ENCODE assay signal across 16 cellular contexts in the genomic region with DNA sequence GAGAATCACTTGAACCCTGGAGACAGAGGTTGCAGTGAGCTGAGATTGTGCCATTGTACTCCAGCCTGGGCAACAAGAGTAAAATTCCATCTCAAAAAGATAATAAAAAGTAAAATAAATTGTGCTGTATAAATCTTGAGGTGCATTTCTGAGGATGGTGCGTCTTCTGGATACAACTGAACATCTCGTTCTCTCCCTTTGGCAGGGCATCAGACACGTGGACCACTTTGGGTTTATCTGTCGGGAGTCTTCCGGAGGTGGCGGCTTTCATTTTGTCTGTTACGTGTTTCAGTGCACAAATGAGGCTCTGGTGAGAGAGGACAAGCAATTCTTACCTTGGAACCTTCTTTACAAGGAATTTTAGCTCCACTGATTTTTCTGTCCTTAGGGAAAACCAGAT.
DNase-seq lines count a peak whose midpoint lies in the region; ATAC-seq and TF ChIP-seq lines count a peak whose summit lies in the region.
"Had no signal": no experiment of that assay in that cellular context is flagged by ENCODE, and none has a peak within 500 bp of the region (broad histone marks: within the 10 kb centered on the region; RNA-seq: fewer than 3 reads in every experiment).

No MANE protein-coding gene starts in this region.

- intact Hi-C loops in testis (cut with DNase I; ENCODE audit: low total_unique reads), result no loop called here

- no peak for TF ChIP-seq CTCF in testis (IDR thresholded peaks at IDR 0.05)

- no peaks in the 10 kb centered on the region for H3K27me3 ChIP-seq in rectal smooth muscle tissue (ENCODE audit: control insufficient read depth, insufficient read depth, low read length)
- H3K27me3 ChIP-seq in testis, result no peaks in the 10 kb centered on the region
- H3K27me3 ChIP-seq: BE2C, BLaER1 had no signal

- TF ChIP-seq POLR2A in testis (IDR thresholded peaks at IDR 0.05) (no peak), GM18505 (IDR thresholded peaks at IDR 0.05; ENCODE audit: borderline replicate concordance, extremely low read depth, insufficient read depth, insufficient read length) (no peak)

- H3K4me1 ChIP-seq in rectal smooth muscle tissue (ENCODE audit: control insufficient read depth, insufficient read depth, low read length) (peaks cover 22% of the 10 kb centered on the region), testis (no peaks in the 10 kb centered on the region)
- H3K4me1 ChIP-seq: BLaER1, Caco-2 had no signal

- H3K27ac ChIP-seq in rectal smooth muscle tissue (ENCODE audit: low read depth, low read length) (peak overlapping the region; percentile 1), testis (no peak overlapping the region)
- H3K27ac ChIP-seq: BLaER1 had no signal

- H3K9ac ChIP-seq in rectal smooth muscle tissue (ENCODE audit: low read length), result no peak overlapping the region
- H3K9ac ChIP-seq: BLaER1 had no signal

- no peak overlapping the region for H3K4me3 ChIP-seq in rectal smooth muscle tissue (ENCODE audit: low read length)
- no peak overlapping the region for H3K4me3 ChIP-seq in testis
- H3K4me3 ChIP-seq: BLaER1 had no signal

- no peak for ATAC-seq in GM18505 (IDR thresholded peaks at IDR 0.05; ENCODE audit: unreplicated experiment)

- peak; percentile 43 for DNase-seq in testis
- DNase-seq in NOMO-1 (lab: John Stamatoyannopoulos, UW; ENCODE audit: unreplicated experiment in 2 of 2), result no peak
- no peak for DNase-seq in pons (ENCODE audit: low spot score)
- DNase-seq: 8988T; ACHN; BE2C; C1 segment of cervical spinal cord; Caco-2; Calu3; CD4-positive, alpha-beta memory T cell; CD4-positive, CD25-positive, alpha-beta regulatory T cell; DMS79 treated with DMSO at 0.1 percent for 48 hours; GF-D8 had no signal

- peaks cover 8% of the 10 kb centered on the region for H3K36me3 ChIP-seq in rectal smooth muscle tissue (ENCODE audit: control insufficient read depth, insufficient read depth, low read length)
- H3K36me3 ChIP-seq in testis (ENCODE audit: low read depth, missing control alignments), result no peaks in the 10 kb centered on the region
- H3K36me3 ChIP-seq: BE2C had no signal

- WGBS in testis, 2 donors, result 79 to 83% methylated on average over 7 of the region's 7 CpGs

- H3K9me3 ChIP-seq in testis, result no peaks in the 10 kb centered on the region
- H3K9me3 ChIP-seq: BE2C, Caco-2 had no signal
